Comparison of ENCODE assay signal across 21 cellular contexts in the genomic region with DNA sequence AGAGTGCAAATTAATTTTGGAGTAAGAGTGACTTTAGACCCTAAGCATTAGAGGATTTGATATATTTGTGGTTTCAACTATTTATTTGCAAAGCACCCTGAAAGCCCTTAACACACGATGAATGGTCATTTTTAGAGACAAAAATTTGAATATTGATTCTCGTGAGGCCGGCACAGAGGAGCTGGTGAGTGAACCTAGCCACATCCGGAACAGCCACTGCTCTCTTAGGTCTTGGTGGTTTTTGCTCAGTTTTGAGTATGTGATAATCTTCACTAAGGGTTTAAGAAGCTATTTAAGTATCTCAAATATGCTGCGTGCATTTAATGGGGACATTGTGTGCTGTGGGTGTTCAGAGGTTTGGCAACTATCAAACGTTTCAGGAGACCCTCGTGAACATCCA.
DNase-seq lines count a peak whose midpoint lies in the region; ATAC-seq, FAIRE-seq and TF ChIP-seq lines count a peak whose summit lies in the region.
"Had no signal": no experiment of that assay in that cellular context is flagged by ENCODE, and none has a peak within 500 bp of the region (broad histone marks: within the 10 kb centered on the region; RNA-seq: fewer than 3 reads in every experiment).

No MANE protein-coding gene starts in this region.

- CTCF ChIA-PET in GM12878 (lab: Yijun Ruan, JAX) = interaction anchor here (1.0 to 2.0 kb wide), 3 partner anchors 9 to 59 kb away, joined by 3 to 10 read pairs (median 4); no protein-coding TSS in a partner anchor

- TF ChIP-seq EP300 in GM12878 (IDR thresholded peaks at IDR 0.05; ENCODE audit: borderline replicate concordance in 1 of 2, control insufficient read depth in 1 of 2, low read depth in 2 of 2, low read length in 2 of 2) = no peak

- WGBS in GM12878 (ENCODE audit: insufficient coverage, insufficient replicate concordance, low lambda C conversion rate, missing lambda C conversion rate) = 12% methylated on average over 7 of the region's 7 CpGs

- H3K27me3 ChIP-seq in GM12878 (replicated peaks in 1 of 2; ENCODE audit: control insufficient read depth in 2 of 2, insufficient read depth in 2 of 2, low read length in 1 of 2) = peaks cover 0 to 1% of the 10 kb centered on the region in 2 experiments; a peak in 2 of 4 replicates

- no peak overlapping the region for H3K27ac ChIP-seq in GM12878 (ENCODE audit: control insufficient read depth, insufficient read depth)

- no peaks in the 10 kb centered on the region for H3K79me2 ChIP-seq in GM12878 (ENCODE audit: control insufficient read depth, insufficient read depth, low read length)

- intact Hi-C loops in GM12878 (cut with micrococcal nuclease; ENCODE audit: unreplicated experiment) = loop anchor here (10.0 kb wide), 1 partner anchor 425 kb away; a partner anchor contains a TSS

- RAD21 ChIA-PET in GM12878 (lab: Charles Lee; ENCODE audit: unreplicated experiment) = interaction anchor here (1.1 kb wide), 1 partner anchor 9 kb away, joined by 4 read pairs; no protein-coding TSS in a partner anchor

- SMC1A ChIA-PET in GM12878 (lab: Charles Lee; ENCODE audit: uncharacterized antibody, unreplicated experiment) = interaction anchor here (2.4 kb wide), 1 partner anchor 13 kb away, joined by 13 read pairs; no protein-coding TSS in a partner anchor

- H3K4me1 ChIP-seq in GM12878 (ENCODE audit: control insufficient read depth, insufficient read depth, low read length) = no peaks in the 10 kb centered on the region
- H3K4me1 ChIP-seq: Caco-2 had no signal

- POLR2A ChIA-PET in GM12878 (lab: Charles Lee) = no interaction called here

- no peak overlapping the region for H3K4me3 ChIP-seq in GM12878
- H3K4me3 ChIP-seq: K562, lung, smooth muscle cell had no signal

- H3K4me2 ChIP-seq in GM12878 (ENCODE audit: control insufficient read depth, insufficient read depth) = no peak overlapping the region
- H3K4me2 ChIP-seq: smooth muscle cell had no signal

- no peak for TF ChIP-seq POLR2A in GM12878 (IDR thresholded peaks at IDR 0.05; ENCODE audit: low read depth, low read length)

- H2AFZ ChIP-seq in GM12878 (ENCODE audit: control insufficient read depth, low read depth, low read length) = no peak overlapping the region

- BruUV-seq in GM12878 (replicated peaks; lab: Mats Ljungman, UMichigan) = no TSS peak

- no peak for TF ChIP-seq RAD21 in GM12878 (IDR thresholded peaks at IDR 0.05; ENCODE audit: insufficient read depth, low read depth, low read length)

- no peaks in the 10 kb centered on the region for H3K36me3 ChIP-seq in GM12878 (ENCODE audit: control insufficient read depth in 2 of 2, insufficient read depth in 2 of 2, low read length in 1 of 2)

- in situ Hi-C loops in GM12878 (cut with MboI) = no loop called here

- no peak for TF ChIP-seq CTCF in GM12878 (IDR thresholded peaks at IDR 0.05 in 2 of 3, conservative IDR thresholded peaks at IDR 0.05 in 1 of 3; ENCODE audit: control insufficient read depth in 2 of 3, extremely low read depth in 1 of 3, insufficient read depth in 1 of 3, low read depth in 3 of 3, low read length in 3 of 3)

- no peak for FAIRE-seq in GM12878 (lab: Jason Lieb, UNC)
- FAIRE-seq: islet of Langerhans, K562 had no signal

- no peaks in the 10 kb centered on the region for H3K9me3 ChIP-seq in GM12878 (replicated peaks; ENCODE audit: control insufficient read depth, insufficient read depth, low read length)
- H3K9me3 ChIP-seq: Caco-2 had no signal

- DNase-seq in GM12878 (ENCODE audit: low read depth, low spot score) (no peak), NCI-H2029 (lab: John Stamatoyannopoulos, UW) (no peak), SHP77 (lab: John Stamatoyannopoulos, UW) (no peak)
- DNase-seq in central memory CD4-positive, alpha-beta T cell = no peak
- DNase-seq: activated CD4-positive, alpha-beta T cell treated with anti-CD3 and anti-CD28 coated beads for 4 hours; activated naive CD8-positive, alpha-beta T cell treated with anti-CD3 and anti-CD28 coated beads, Interleukin-2, amount 50 U/mL, for 24 hours; Caco-2; cortex of kidney; NCI-H1092; NCI-H2081; NCI-H510A; Right ventricle myocardium superior; stimulated activated CD4-positive, alpha-beta T cell treated with anti-CD3 and anti-CD28 coated beads, Interleukin-4, amount 100 ng/mL, for 24 hours had no signal

- ATAC-seq in GM18909 (IDR thresholded peaks at IDR 0.05; ENCODE audit: poor library complexity, unreplicated experiment) (peak; percentile 45), GM21619 (IDR thresholded peaks at IDR 0.05; ENCODE audit: unreplicated experiment) (peak; percentile 85), HG03432 (IDR thresholded peaks at IDR 0.05; ENCODE audit: unreplicated experiment) (peak; percentile 83), GM12878 (peak; percentile 78), HG02759 (IDR thresholded peaks at IDR 0.05; ENCODE audit: unreplicated experiment) (no peak)
- ATAC-seq: activated naive CD8-positive, alpha-beta T cell treated with anti-CD3 and anti-CD28 coated beads, Interleukin-2, amount 50 U/mL, for 24 hours; K562 had no signal

- no peak overlapping the region for H3K9ac ChIP-seq in GM12878 (ENCODE audit: control insufficient read depth, insufficient read depth, low read length)

- no peaks in the 10 kb centered on the region for H4K20me1 ChIP-seq in GM12878 (ENCODE audit: control insufficient read depth, insufficient read depth)

TF ChIP-seq in GM12878, 131 proteins besides CTCF, POLR2A, EP300 and RAD21:
- no peak for TF ChIP-seq MTA3 (IDR thresholded peaks at IDR 0.05; ENCODE audit: borderline replicate concordance, low read length)
- TF ChIP-seq, protein P1, sequence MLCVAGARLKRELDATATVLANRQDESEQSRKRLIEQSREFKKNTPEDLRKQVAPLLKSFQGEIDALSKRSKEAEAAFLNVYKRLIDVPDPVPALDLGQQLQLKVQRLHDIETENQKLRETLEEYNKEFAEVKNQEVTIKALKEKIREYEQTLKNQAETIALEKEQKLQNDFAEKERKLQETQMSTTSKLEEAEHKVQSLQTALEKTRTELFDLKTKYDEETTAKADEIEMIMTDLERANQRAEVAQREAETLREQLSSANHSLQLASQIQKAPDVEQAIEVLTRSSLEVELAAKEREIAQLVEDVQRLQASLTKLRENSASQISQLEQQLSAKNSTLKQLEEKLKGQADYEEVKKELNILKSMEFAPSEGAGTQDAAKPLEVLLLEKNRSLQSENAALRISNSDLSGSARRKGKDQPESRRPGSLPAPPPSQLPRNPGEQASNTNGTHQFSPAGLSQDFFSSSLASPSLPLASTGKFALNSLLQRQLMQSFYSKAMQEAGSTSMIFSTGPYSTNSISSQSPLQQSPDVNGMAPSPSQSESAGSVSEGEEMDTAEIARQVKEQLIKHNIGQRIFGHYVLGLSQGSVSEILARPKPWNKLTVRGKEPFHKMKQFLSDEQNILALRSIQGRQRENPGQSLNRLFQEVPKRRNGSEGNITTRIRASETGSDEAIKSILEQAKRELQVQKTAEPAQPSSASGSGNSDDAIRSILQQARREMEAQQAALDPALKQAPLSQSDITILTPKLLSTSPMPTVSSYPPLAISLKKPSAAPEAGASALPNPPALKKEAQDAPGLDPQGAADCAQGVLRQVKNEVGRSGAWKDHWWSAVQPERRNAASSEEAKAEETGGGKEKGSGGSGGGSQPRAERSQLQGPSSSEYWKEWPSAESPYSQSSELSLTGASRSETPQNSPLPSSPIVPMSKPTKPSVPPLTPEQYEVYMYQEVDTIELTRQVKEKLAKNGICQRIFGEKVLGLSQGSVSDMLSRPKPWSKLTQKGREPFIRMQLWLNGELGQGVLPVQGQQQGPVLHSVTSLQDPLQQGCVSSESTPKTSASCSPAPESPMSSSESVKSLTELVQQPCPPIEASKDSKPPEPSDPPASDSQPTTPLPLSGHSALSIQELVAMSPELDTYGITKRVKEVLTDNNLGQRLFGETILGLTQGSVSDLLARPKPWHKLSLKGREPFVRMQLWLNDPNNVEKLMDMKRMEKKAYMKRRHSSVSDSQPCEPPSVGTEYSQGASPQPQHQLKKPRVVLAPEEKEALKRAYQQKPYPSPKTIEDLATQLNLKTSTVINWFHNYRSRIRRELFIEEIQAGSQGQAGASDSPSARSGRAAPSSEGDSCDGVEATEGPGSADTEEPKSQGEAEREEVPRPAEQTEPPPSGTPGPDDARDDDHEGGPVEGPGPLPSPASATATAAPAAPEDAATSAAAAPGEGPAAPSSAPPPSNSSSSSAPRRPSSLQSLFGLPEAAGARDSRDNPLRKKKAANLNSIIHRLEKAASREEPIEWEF (IDR thresholded peaks at IDR 0.05; ENCODE audit: insufficient replicate concordance, low read depth, low read length) = peak; percentile 18
- TF ChIP-seq RUNX3 (IDR thresholded peaks at IDR 0.05; ENCODE audit: low read length) = peak; percentile 73
- no peak for TF ChIP-seq STAT1 (conservative IDR thresholded peaks at IDR 0.05)
TF ChIP-seq in GM12878: peak in this region for 2.
